ENCODE assay signal across 11 cellular contexts in genomic region chr1:220877348-220878095, GRCh38. TPM values are rescaled to one million over a fixed set of nuclear protein-coding genes. Genes with fewer than 3 reads are reported as not detected.
DNase-seq lines count a peak whose midpoint lies in the region; ATAC-seq and TF ChIP-seq lines count a peak whose summit lies in the region.
"Had no signal": no experiment of that assay in that cellular context is flagged by ENCODE, and none has a peak within 500 bp of the region (broad histone marks: within the 10 kb centered on the region; RNA-seq: fewer than 3 reads in every experiment).

No MANE protein-coding gene starts in this region.

- H3K4me3 ChIP-seq in brain microvascular endothelial cell (ENCODE audit: low read depth, low read length) (peak overlapping the region; percentile 1), thoracic aorta (peak overlapping the region; percentile 89), Karpas-422 (ENCODE audit: low read length) (no peak overlapping the region)

- no peak overlapping the region for H3K27ac Mint-ChIP-seq in activated CD8-positive, alpha-beta T cell treated with anti-CD3 and anti-CD28 coated beads for 36 hours
- no peak overlapping the region for H3K27ac Mint-ChIP-seq in activated CD8-positive, alpha-beta T cell treated with anti-CD3 and anti-CD28 coated beads, Interleukin-2, amount 10 ng/mL, durations not matched to agents 7 days and 5 days
- H3K27ac Mint-ChIP-seq in memory B cell: peak overlapping the region; percentile 82

- H4K20me1 ChIP-seq in Karpas-422 (ENCODE audit: insufficient read depth, low read depth, low read length): no peaks in the 10 kb centered on the region

- H3K9me2 ChIP-seq in Karpas-422 (replicated peaks; ENCODE audit: insufficient read depth, low read length): no peaks in the 10 kb centered on the region

- intact Hi-C loops in activated CD8-positive, alpha-beta T cell treated with anti-CD3 and anti-CD28 coated beads for 36 hours (cut with micrococcal nuclease): no loop called here

- H3K9me3 Mint-ChIP-seq in activated CD8-positive, alpha-beta T cell treated with anti-CD3 and anti-CD28 coated beads for 36 hours: no peaks in the 10 kb centered on the region
- H3K9me3 Mint-ChIP-seq in activated CD8-positive, alpha-beta T cell treated with anti-CD3 and anti-CD28 coated beads, Interleukin-2, amount 10 ng/mL, durations not matched to agents 7 days and 5 days (ENCODE audit: insufficient read depth): no peaks in the 10 kb centered on the region
- H3K9me3 Mint-ChIP-seq in memory B cell: no peaks in the 10 kb centered on the region

- CTCF ChIA-PET in activated CD8-positive, alpha-beta T cell treated with anti-CD3 and anti-CD28 coated beads for 36 hours (lab: Charles Lee): interaction anchor here (3.6 kb wide), 1 partner anchor 325 kb away, joined by 21 read pairs; no protein-coding TSS in a partner anchor
- CTCF ChIA-PET in activated CD8-positive, alpha-beta T cell treated with anti-CD3 and anti-CD28 coated beads, Interleukin-2, amount 10 ng/mL, durations not matched to agents 7 days and 5 days (lab: Charles Lee): no interaction called here

- no peak for ATAC-seq in activated CD8-positive, alpha-beta T cell treated with anti-CD3 and anti-CD28 coated beads for 36 hours
- ATAC-seq in activated CD8-positive, alpha-beta T cell treated with anti-CD3 and anti-CD28 coated beads, Interleukin-2, amount 10 ng/mL, durations not matched to agents 7 days and 5 days: no peak
- ATAC-seq in memory B cell (ENCODE audit: low read depth): no peak
- ATAC-seq in thoracic aorta (ENCODE audit: insufficient number of reproducible peaks, low FRiP score, low read depth): no peak
- no peak for ATAC-seq in GM18858 (IDR thresholded peaks at IDR 0.05; ENCODE audit: unreplicated experiment)

- peaks cover 3% of the 10 kb centered on the region for H3K27me3 ChIP-seq in brain microvascular endothelial cell (replicated peaks)
- H3K27me3 ChIP-seq in thoracic aorta (replicated peaks; ENCODE audit: insufficient read depth): no peaks in the 10 kb centered on the region
- no peaks in the 10 kb centered on the region for H3K27me3 ChIP-seq in Karpas-422 (ENCODE audit: low read length)

- H3K4me3 Mint-ChIP-seq in activated CD8-positive, alpha-beta T cell treated with anti-CD3 and anti-CD28 coated beads for 36 hours: no peak overlapping the region
- no peak overlapping the region for H3K4me3 Mint-ChIP-seq in activated CD8-positive, alpha-beta T cell treated with anti-CD3 and anti-CD28 coated beads, Interleukin-2, amount 10 ng/mL, durations not matched to agents 7 days and 5 days
- H3K4me3 Mint-ChIP-seq in memory B cell: peak overlapping the region; percentile 94

- H3K36me3 ChIP-seq in brain microvascular endothelial cell (replicated peaks) (no peaks in the 10 kb centered on the region), thoracic aorta (no peaks in the 10 kb centered on the region), Karpas-422 (ENCODE audit: insufficient read depth, low read length) (no peaks in the 10 kb centered on the region)

- H3K27ac ChIP-seq in brain microvascular endothelial cell (no peak overlapping the region), thoracic aorta (no peak overlapping the region), Karpas-422 (ENCODE audit: low read length) (no peak overlapping the region)
- H3K27ac ChIP-seq: VCaP had no signal

- H3K27me3 Mint-ChIP-seq in activated CD8-positive, alpha-beta T cell treated with anti-CD3 and anti-CD28 coated beads for 36 hours: peaks cover 78% of the 10 kb centered on the region
- H3K27me3 Mint-ChIP-seq in activated CD8-positive, alpha-beta T cell treated with anti-CD3 and anti-CD28 coated beads, Interleukin-2, amount 10 ng/mL, durations not matched to agents 7 days and 5 days (ENCODE audit: low read depth): peaks cover 69% of the 10 kb centered on the region
- no peaks in the 10 kb centered on the region for H3K27me3 Mint-ChIP-seq in memory B cell

- DNase-seq in activated CD8-positive, alpha-beta T cell treated with anti-CD3 and anti-CD28 coated beads for 36 hours: peak; percentile 7
- DNase-seq in activated CD8-positive, alpha-beta T cell treated with anti-CD3 and anti-CD28 coated beads, Interleukin-2, amount 10 ng/mL, durations not matched to agents 7 days and 5 days: no peak
- DNase-seq in brain microvascular endothelial cell (no peak), memory B cell (ENCODE audit: low spot score in 2 of 2) (no peak), thoracic aorta (ENCODE audit: low spot score) (no peak), Karpas-422 (no peak), GM10266 (ENCODE audit: extremely low spot score) (no peak)
- DNase-seq: NCI-H2029 treated with DMSO at 0.1 percent for 48 hours had no signal

- in situ Hi-C loops in brain microvascular endothelial cell (cut with HindIII; ENCODE audit: low pct_ligation_motif_present, low sequenced_read_pairs): loop anchor here (25.0 kb wide), 1 partner anchor 560 kb away; no protein-coding TSS in a partner anchor

- H3K4me1 ChIP-seq in thoracic aorta (ENCODE audit: control insufficient read depth in 1 of 2, low read depth in 2 of 2) (peaks cover 0 to 23% of the 10 kb centered on the region in 2 donors), Karpas-422 (ENCODE audit: low read length) (no peaks in the 10 kb centered on the region)

- no peak overlapping the region for H3K9ac ChIP-seq in Karpas-422 (ENCODE audit: low read length)

- no peaks in the 10 kb centered on the region for H3K36me3 Mint-ChIP-seq in activated CD8-positive, alpha-beta T cell treated with anti-CD3 and anti-CD28 coated beads for 36 hours (ENCODE audit: low read depth)
- H3K36me3 Mint-ChIP-seq in activated CD8-positive, alpha-beta T cell treated with anti-CD3 and anti-CD28 coated beads, Interleukin-2, amount 10 ng/mL, durations not matched to agents 7 days and 5 days (ENCODE audit: low read depth): no peaks in the 10 kb centered on the region
- H3K36me3 Mint-ChIP-seq in memory B cell: peaks cover 7% of the 10 kb centered on the region

- H3K4me2 ChIP-seq in Karpas-422 (ENCODE audit: low read depth, low read length, poor library complexity, severe bottlenecking): no peak overlapping the region

- H3K79me2 ChIP-seq in Karpas-422 (ENCODE audit: low read length): no peaks in the 10 kb centered on the region

- H3K9me3 ChIP-seq in thoracic aorta: no peaks in the 10 kb centered on the region
- H3K9me3 ChIP-seq in Karpas-422 (ENCODE audit: low read length): no peaks in the 10 kb centered on the region

- no peak for TF ChIP-seq CTCF in activated CD8-positive, alpha-beta T cell treated with anti-CD3 and anti-CD28 coated beads for 36 hours (IDR thresholded peaks at IDR 0.05)
- no peak for TF ChIP-seq CTCF in brain microvascular endothelial cell (IDR thresholded peaks at IDR 0.05; ENCODE audit: low read depth, low read length, missing control alignments)
- no peak for TF ChIP-seq CTCF in thoracic aorta (IDR thresholded peaks at IDR 0.05)
- no peak for TF ChIP-seq CTCF in GM10266 (IDR thresholded peaks at IDR 0.05; ENCODE audit: control insufficient read depth, insufficient read depth, low read depth, missing control alignments)

- POLR2A ChIA-PET in activated CD8-positive, alpha-beta T cell treated with anti-CD3 and anti-CD28 coated beads for 36 hours (lab: Charles Lee): no interaction called here
- POLR2A ChIA-PET in activated CD8-positive, alpha-beta T cell treated with anti-CD3 and anti-CD28 coated beads, Interleukin-2, amount 10 ng/mL, durations not matched to agents 7 days and 5 days (lab: Charles Lee): no interaction called here

- H2AFZ ChIP-seq in Karpas-422 (ENCODE audit: low read length): no peak overlapping the region

- peaks cover 31% of the 10 kb centered on the region for H3K4me1 Mint-ChIP-seq in activated CD8-positive, alpha-beta T cell treated with anti-CD3 and anti-CD28 coated beads for 36 hours (ENCODE audit: low read depth)
- peaks cover 40% of the 10 kb centered on the region for H3K4me1 Mint-ChIP-seq in activated CD8-positive, alpha-beta T cell treated with anti-CD3 and anti-CD28 coated beads, Interleukin-2, amount 10 ng/mL, durations not matched to agents 7 days and 5 days (ENCODE audit: low read depth)
- peaks cover 31% of the 10 kb centered on the region for H3K4me1 Mint-ChIP-seq in memory B cell

RNA-seq across cellular contexts. Expression of gene HLX, which starts 1.7 kb away (rescaled TPM):
- total RNA-seq in activated CD8-positive, alpha-beta T cell treated with anti-CD3 and anti-CD28 coated beads for 36 hours: not detected
- not detected for total RNA-seq in activated CD8-positive, alpha-beta T cell treated with anti-CD3 and anti-CD28 coated beads, Interleukin-2, amount 10 ng/mL, durations not matched to agents 7 days and 5 days
- 10 to 100 TPM; 11.0 to 33.5 TPM for total RNA-seq in thoracic aorta
- not detected in 2 replicates for total RNA-seq in Karpas-422 (2014; rRNA removed; shearing (Covaris generic); ENCODE audit: low replicate concordance)
- total RNA-seq: A673 had no signal

Comparison
In these comparisons a context has a peak if more than half of its experiments do, and no peak if none do; other contexts are left out.
1. RNA of gene HLX, which starts 1.7 kb away (total RNA-seq): 11.0 to 33.5 TPM in thoracic aorta; not detected in activated CD8-positive, alpha-beta T cell treated with anti-CD3 and anti-CD28 coated beads for 36 hours, not detected in activated CD8-positive, alpha-beta T cell treated with anti-CD3 and anti-CD28 coated beads, Interleukin-2, amount 10 ng/mL, durations not matched to agents 7 days and 5 days and not detected in Karpas-422; every median in the first group is over 10 times any median in the second.